ENCODE assay signal across 1 cellular context in the genomic region with DNA sequence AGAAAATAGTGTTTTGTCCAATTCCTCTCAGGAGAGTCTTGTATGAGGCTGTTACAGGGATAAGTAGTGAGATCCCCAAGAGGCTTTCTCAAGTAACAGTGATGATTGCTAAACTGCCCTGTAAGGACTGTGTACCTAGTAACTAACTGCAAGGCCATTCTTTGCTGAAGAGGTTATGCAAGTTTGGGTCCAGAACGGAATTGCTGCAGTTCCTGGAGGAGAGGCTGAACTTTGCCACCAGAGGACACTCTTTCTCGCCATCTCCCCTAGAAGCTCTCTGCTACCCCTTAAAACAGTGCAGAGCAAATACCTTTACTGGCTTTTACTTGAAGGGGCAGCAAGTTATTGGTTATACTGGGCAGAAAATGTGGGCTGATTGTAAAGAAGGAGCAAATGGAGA.
TF ChIP-seq lines count a peak whose summit lies in the region.

No MANE protein-coding gene starts in this region.

TF ChIP-seq in HepG2, 621 proteins besides CTCF, POLR2A, EP300 and RAD21 (continued from another document):
- TF ChIP-seq, protein P1, sequence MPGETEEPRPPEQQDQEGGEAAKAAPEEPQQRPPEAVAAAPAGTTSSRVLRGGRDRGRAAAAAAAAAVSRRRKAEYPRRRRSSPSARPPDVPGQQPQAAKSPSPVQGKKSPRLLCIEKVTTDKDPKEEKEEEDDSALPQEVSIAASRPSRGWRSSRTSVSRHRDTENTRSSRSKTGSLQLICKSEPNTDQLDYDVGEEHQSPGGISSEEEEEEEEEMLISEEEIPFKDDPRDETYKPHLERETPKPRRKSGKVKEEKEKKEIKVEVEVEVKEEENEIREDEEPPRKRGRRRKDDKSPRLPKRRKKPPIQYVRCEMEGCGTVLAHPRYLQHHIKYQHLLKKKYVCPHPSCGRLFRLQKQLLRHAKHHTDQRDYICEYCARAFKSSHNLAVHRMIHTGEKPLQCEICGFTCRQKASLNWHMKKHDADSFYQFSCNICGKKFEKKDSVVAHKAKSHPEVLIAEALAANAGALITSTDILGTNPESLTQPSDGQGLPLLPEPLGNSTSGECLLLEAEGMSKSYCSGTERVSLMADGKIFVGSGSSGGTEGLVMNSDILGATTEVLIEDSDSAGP (CRISPR knock-in tag; IDR thresholded peaks at IDR 0.05; ENCODE audit: borderline replicate concordance): no peak
- TF ChIP-seq SMC3 (IDR thresholded peaks at IDR 0.05; ENCODE audit: low read length) (peak; percentile 39; the same call in 1 of the 2 replicates), POLR2G (IDR thresholded peaks at IDR 0.05; ENCODE audit: low read depth, low read length) (no peak), ZNF724P (CRISPR knock-in tag; IDR thresholded peaks at IDR 0.05; ENCODE audit: borderline replicate concordance) (no peak), FOXA3 (CRISPR knock-in tag; IDR thresholded peaks at IDR 0.05) (no peak), NFYC (CRISPR knock-in tag; IDR thresholded peaks at IDR 0.05) (no peak), MXD1 (CRISPR knock-in tag; IDR thresholded peaks at IDR 0.05) (no peak), ZBTB7A (CRISPR knock-in tag; IDR thresholded peaks at IDR 0.05) (no peak), SIN3B (IDR thresholded peaks at IDR 0.05; ENCODE audit: low read length) (no peak), ZNF761 (CRISPR knock-in tag; conservative IDR thresholded peaks at IDR 0.05) (no peak), FOXP1 (IDR thresholded peaks at IDR 0.05) (no peak), FOXP1 (CRISPR knock-in tag; IDR thresholded peaks at IDR 0.05) (no peak), MXD4 (CRISPR knock-in tag; IDR thresholded peaks at IDR 0.05) (no peak), ZSCAN9 (CRISPR knock-in tag; IDR thresholded peaks at IDR 0.05; ENCODE audit: borderline replicate concordance) (no peak), RARG (CRISPR knock-in tag; IDR thresholded peaks at IDR 0.05; ENCODE audit: low read depth) (no peak), TBX2 (CRISPR knock-in tag; IDR thresholded peaks at IDR 0.05; ENCODE audit: borderline replicate concordance) (0 out of 2 replicates have a peak, but pooled peaks have one; percentile 16), ZC3H13 (CRISPR knock-in tag; IDR thresholded peaks at IDR 0.05) (no peak)
- TF ChIP-seq, protein P2, sequence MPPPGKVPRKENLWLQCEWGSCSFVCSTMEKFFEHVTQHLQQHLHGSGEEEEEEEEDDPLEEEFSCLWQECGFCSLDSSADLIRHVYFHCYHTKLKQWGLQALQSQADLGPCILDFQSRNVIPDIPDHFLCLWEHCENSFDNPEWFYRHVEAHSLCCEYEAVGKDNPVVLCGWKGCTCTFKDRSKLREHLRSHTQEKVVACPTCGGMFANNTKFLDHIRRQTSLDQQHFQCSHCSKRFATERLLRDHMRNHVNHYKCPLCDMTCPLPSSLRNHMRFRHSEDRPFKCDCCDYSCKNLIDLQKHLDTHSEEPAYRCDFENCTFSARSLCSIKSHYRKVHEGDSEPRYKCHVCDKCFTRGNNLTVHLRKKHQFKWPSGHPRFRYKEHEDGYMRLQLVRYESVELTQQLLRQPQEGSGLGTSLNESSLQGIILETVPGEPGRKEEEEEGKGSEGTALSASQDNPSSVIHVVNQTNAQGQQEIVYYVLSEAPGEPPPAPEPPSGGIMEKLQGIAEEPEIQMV (CRISPR knock-in tag; IDR thresholded peaks at IDR 0.05; ENCODE audit: low read depth): no peak
- TF ChIP-seq, protein P3, sequence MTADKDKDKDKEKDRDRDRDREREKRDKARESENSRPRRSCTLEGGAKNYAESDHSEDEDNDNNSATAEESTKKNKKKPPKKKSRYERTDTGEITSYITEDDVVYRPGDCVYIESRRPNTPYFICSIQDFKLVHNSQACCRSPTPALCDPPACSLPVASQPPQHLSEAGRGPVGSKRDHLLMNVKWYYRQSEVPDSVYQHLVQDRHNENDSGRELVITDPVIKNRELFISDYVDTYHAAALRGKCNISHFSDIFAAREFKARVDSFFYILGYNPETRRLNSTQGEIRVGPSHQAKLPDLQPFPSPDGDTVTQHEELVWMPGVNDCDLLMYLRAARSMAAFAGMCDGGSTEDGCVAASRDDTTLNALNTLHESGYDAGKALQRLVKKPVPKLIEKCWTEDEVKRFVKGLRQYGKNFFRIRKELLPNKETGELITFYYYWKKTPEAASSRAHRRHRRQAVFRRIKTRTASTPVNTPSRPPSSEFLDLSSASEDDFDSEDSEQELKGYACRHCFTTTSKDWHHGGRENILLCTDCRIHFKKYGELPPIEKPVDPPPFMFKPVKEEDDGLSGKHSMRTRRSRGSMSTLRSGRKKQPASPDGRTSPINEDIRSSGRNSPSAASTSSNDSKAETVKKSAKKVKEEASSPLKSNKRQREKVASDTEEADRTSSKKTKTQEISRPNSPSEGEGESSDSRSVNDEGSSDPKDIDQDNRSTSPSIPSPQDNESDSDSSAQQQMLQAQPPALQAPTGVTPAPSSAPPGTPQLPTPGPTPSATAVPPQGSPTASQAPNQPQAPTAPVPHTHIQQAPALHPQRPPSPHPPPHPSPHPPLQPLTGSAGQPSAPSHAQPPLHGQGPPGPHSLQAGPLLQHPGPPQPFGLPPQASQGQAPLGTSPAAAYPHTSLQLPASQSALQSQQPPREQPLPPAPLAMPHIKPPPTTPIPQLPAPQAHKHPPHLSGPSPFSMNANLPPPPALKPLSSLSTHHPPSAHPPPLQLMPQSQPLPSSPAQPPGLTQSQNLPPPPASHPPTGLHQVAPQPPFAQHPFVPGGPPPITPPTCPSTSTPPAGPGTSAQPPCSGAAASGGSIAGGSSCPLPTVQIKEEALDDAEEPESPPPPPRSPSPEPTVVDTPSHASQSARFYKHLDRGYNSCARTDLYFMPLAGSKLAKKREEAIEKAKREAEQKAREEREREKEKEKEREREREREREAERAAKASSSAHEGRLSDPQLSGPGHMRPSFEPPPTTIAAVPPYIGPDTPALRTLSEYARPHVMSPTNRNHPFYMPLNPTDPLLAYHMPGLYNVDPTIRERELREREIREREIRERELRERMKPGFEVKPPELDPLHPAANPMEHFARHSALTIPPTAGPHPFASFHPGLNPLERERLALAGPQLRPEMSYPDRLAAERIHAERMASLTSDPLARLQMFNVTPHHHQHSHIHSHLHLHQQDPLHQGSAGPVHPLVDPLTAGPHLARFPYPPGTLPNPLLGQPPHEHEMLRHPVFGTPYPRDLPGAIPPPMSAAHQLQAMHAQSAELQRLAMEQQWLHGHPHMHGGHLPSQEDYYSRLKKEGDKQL (CRISPR knock-in tag; IDR thresholded peaks at IDR 0.05; ENCODE audit: low read depth): no peak
